In genomic region chrX:30799327-30799726, GRCh38 we compare ENCODE assay signal across 8 cellular contexts.
"Had no signal": no experiment of that assay in that cellular context is flagged by ENCODE, and none has a peak within 500 bp of the region (broad histone marks: within the 10 kb centered on the region; RNA-seq: fewer than 3 reads in every experiment).

No MANE protein-coding gene starts in this region.

- H3K4me2 ChIP-seq: KMS-11 had no signal

- H3K36me3 Mint-ChIP-seq: IgD-negative memory B cell had no signal

- H3K9ac ChIP-seq: KMS-11 had no signal

- H3K27ac ChIP-seq: HL-60, KMS-11 had no signal

- FAIRE-seq: HepG2, K562 had no signal

- H3K27ac Mint-ChIP-seq: IgD-negative memory B cell had no signal

- H3K27me3 Mint-ChIP-seq: IgD-negative memory B cell had no signal

- ATAC-seq: HepG2, K562 had no signal

- H3K4me3 Mint-ChIP-seq: IgD-negative memory B cell had no signal

- H3K4me3 ChIP-seq: K562 had no signal

- H3K9me3 Mint-ChIP-seq: IgD-negative memory B cell had no signal

- H3K4me1 Mint-ChIP-seq: IgD-negative memory B cell had no signal

- DNase-seq: IMR-90, KBM-7, KG1 had no signal
